Comparison of ENCODE assay signal across 8 cellular contexts in the genomic region with DNA sequence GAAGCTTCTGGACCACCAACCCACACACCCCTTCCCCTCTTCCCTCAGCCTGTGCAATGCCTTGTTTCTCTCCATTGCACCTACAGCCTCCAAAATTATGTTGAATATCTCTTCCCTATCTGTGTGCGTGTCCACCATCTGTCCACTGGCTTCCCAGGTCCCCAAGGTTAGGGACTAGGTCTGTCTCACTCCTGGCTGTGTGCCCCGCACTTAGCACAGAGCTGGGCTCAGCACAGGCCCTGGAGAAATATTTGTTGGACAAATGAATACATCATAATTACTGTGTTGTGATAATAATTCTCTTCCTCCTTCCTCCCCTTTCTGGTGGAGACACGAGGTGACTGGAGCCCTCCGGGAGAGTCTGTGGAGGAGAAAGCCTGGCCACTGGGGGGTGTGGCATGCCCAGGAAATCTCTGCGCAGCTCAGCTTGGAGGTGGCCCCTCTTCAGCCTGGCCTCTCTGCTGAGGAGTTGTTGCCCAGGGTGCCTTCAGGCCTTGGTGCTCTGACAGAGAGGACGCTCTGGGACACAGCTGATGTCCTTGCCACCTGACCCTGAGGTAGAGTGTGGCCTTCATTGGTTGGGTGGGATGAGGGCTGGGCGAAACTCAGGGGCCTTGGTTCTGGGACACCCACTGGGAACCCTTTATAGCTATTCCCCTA. TPM values are rescaled to one million over a fixed set of nuclear protein-coding genes. Genes with fewer than 3 reads are reported as not detected.
DNase-seq lines count a peak whose midpoint lies in the region; ATAC-seq and TF ChIP-seq lines count a peak whose summit lies in the region.

No MANE protein-coding gene starts in this region.

- no peak overlapping the region for H3K9ac ChIP-seq in rectal smooth muscle tissue (ENCODE audit: low read length)

- DNase-seq in GM12865 (ENCODE audit: low read depth) (peak; percentile 18), left cardiac atrium (no peak), erythroblast (lab: John Stamatoyannopoulos, UW) (no peak)
- no peak for DNase-seq in activated CD4-positive, alpha-beta T cell treated with anti-CD3 and anti-CD28 coated beads, Interleukin-2, amount 50 U/mL, for 4 hours

- no peak overlapping the region for H3K4me3 ChIP-seq in GM12865 (ENCODE audit: low read depth, low read length)
- no peak overlapping the region for H3K4me3 ChIP-seq in WI38 (ENCODE audit: low read depth, low read length)
- H3K4me3 ChIP-seq in rectal smooth muscle tissue (ENCODE audit: low read length), result no peak overlapping the region

- no peak for TF ChIP-seq POLR2A in erythroblast (IDR thresholded peaks at IDR 0.05; ENCODE audit: low read length)

- H3K27me3 ChIP-seq in rectal smooth muscle tissue (ENCODE audit: control insufficient read depth, insufficient read depth, low read length), result no peaks in the 10 kb centered on the region

- peaks cover 14% of the 10 kb centered on the region for H3K4me1 ChIP-seq in rectal smooth muscle tissue (ENCODE audit: control insufficient read depth, insufficient read depth, low read length)

- H3K36me3 ChIP-seq in rectal smooth muscle tissue (ENCODE audit: control insufficient read depth, insufficient read depth, low read length), result no peaks in the 10 kb centered on the region

- peak overlapping the region; percentile 83 for H3K27ac ChIP-seq in rectal smooth muscle tissue (ENCODE audit: low read depth, low read length)

- TF ChIP-seq CTCF in GM12865 (IDR thresholded peaks at IDR 0.05; ENCODE audit: insufficient read depth, low read depth, low read length, missing control alignments) (peak; percentile 3), WI38 (IDR thresholded peaks at IDR 0.05; ENCODE audit: low read depth, low read length) (0 out of 2 replicates have a peak, but pooled peaks have one; percentile 4)

- intact Hi-C loops in left cardiac atrium (cut with DNase I), result loop anchor here (1.0 to 10.0 kb wide), 3 partner anchors 183 to 293 kb away; no protein-coding TSS in a partner anchor

- ATAC-seq in left cardiac atrium (peak; percentile 5 to 29), GM18511 (IDR thresholded peaks at IDR 0.05; ENCODE audit: unreplicated experiment) (no peak), esophagus mucosa (no peak)

RNA-seq across cellular contexts. Expression of a gene that starts 3.3 kb away (rescaled TPM):
- total RNA-seq in left cardiac atrium, result 10 to 100 TPM; 41.7 to 43.4 TPM
- 63.9 TPM for total RNA-seq in esophagus mucosa

Comparison
In these comparisons a context has a peak if more than half of its experiments do, and no peak if none do; other contexts are left out.
1. ATAC-seq: peak in left cardiac atrium (2 of 2); none in GM18511 (single experiment) and esophagus mucosa (single experiment).